In genomic region chr12:113359939-113360748, GRCh38 we compare ENCODE assay signal across 9 cellular contexts. TPM values are rescaled to one million over a fixed set of nuclear protein-coding genes. Genes with fewer than 3 reads are reported as not detected.
DNase-seq lines count a peak whose midpoint lies in the region; ATAC-seq, FAIRE-seq and TF ChIP-seq lines count a peak whose summit lies in the region.
"Had no signal": no experiment of that assay in that cellular context is flagged by ENCODE, and none has a peak within 500 bp of the region (broad histone marks: within the 10 kb centered on the region; RNA-seq: fewer than 3 reads in every experiment).

No MANE protein-coding gene starts in this region.

- no peak for FAIRE-seq in keratinocyte (lab: Jason Lieb, UNC)

- TF ChIP-seq POLR2A in heart left ventricle (IDR thresholded peaks at IDR 0.05): no peak

- H3K27ac ChIP-seq in heart left ventricle (peak overlapping the region in 6 of 12 donors; percentile 20 to 93 (median 86)), keratinocyte (ENCODE audit: control insufficient read depth, insufficient read depth, low read length) (no peak overlapping the region)
- H3K27ac ChIP-seq: epithelial cell of prostate had no signal

- H3K9me3 Mint-ChIP-seq in activated T-helper 17 cell treated with anti-CD3 and anti-CD28 coated beads, Interleukin-2, amount 50 U/mL, for 72 hours: no peaks in the 10 kb centered on the region
- H3K9me3 Mint-ChIP-seq in type B pancreatic cell: no peaks in the 10 kb centered on the region

- peak overlapping the region; percentile 66 for H3K27ac Mint-ChIP-seq in activated T-helper 17 cell treated with anti-CD3 and anti-CD28 coated beads, Interleukin-2, amount 50 U/mL, for 72 hours
- H3K27ac Mint-ChIP-seq in type B pancreatic cell: no peak overlapping the region

- H3K9ac ChIP-seq in keratinocyte (ENCODE audit: control insufficient read depth, extremely low read depth, insufficient read depth, low read length): no peak overlapping the region

- H3K36me3 Mint-ChIP-seq in activated T-helper 17 cell treated with anti-CD3 and anti-CD28 coated beads, Interleukin-2, amount 50 U/mL, for 72 hours (ENCODE audit: low read depth): peaks cover 16% of the 10 kb centered on the region
- H3K36me3 Mint-ChIP-seq in type B pancreatic cell: peaks cover 4% of the 10 kb centered on the region

- H3K36me3 ChIP-seq in heart left ventricle: peaks cover 0 to 18% (median 0%) of the 10 kb centered on the region in 9 donors
- H3K36me3 ChIP-seq in keratinocyte (ENCODE audit: control insufficient read depth in 2 of 2, extremely low read depth in 1 of 2, insufficient read depth in 2 of 2, low read length in 2 of 2): peaks cover 0 to 2% of the 10 kb centered on the region in 2 experiments

- dilution Hi-C loops in keratinocyte (cut with MboI; ENCODE audit: extremely low pct_ligation_motif_present, low sequenced_read_pairs): no loop called here

- H3K4me3 Mint-ChIP-seq in activated T-helper 17 cell treated with anti-CD3 and anti-CD28 coated beads, Interleukin-2, amount 50 U/mL, for 72 hours: peak overlapping the region; percentile 77
- peak overlapping the region; percentile 86 for H3K4me3 Mint-ChIP-seq in type B pancreatic cell

- DNase-seq in heart left ventricle: no peak
- no peak for DNase-seq in Right ventricle myocardium inferior (ENCODE audit: missing footprints)
- DNase-seq in keratinocyte (ENCODE audit: low read depth, low spot score): no peak
- DNase-seq in type B pancreatic cell (ENCODE audit: extremely low spot score, unreplicated experiment): no peak
- no peak for DNase-seq in hepatic stellate cell (ENCODE audit: low spot score)
- DNase-seq in putamen (ENCODE audit: low spot score): no peak
- DNase-seq in NCI-H1048 (lab: John Stamatoyannopoulos, UW): no peak

- TF ChIP-seq CTCF in heart left ventricle (IDR thresholded peaks at IDR 0.05) (peak in 1 of 12 donors; percentile 10), keratinocyte (optimal IDR thresholded peaks at IDR 0.05 in 1 of 3, IDR thresholded peaks at IDR 0.05 in 1 of 3, conservative IDR thresholded peaks at IDR 0.05 in 1 of 3; ENCODE audit: extremely low read depth in 1 of 3, insufficient read depth in 2 of 3, low read length in 3 of 3) (peak in 1 of 3 experiments; percentile 38), type B pancreatic cell (conservative IDR thresholded peaks at IDR 0.05) (no peak)

- intact Hi-C loops in heart left ventricle (cut with DNase I) (loop anchor here in 4 of 10 donors (2.0 to 5.0 kb wide), 3 partner anchors 25 to 173 kb away; partner anchors contain the start of genes SLC8B1 (in 3 of the 4), DDX54 (in 1 of the 4) and RITA1 (in 1 of the 4)), Right ventricle myocardium inferior (cut with DNase I) (loop anchor here (2.0 kb wide), 1 partner anchor 25 kb away; the partner anchor contains the start of gene SLC8B1)

- no peaks in the 10 kb centered on the region for H3K9me1 ChIP-seq in keratinocyte (ENCODE audit: control insufficient read depth, extremely low read depth, insufficient read depth, low read length)

- H3K79me2 ChIP-seq in keratinocyte (ENCODE audit: control insufficient read depth, insufficient read depth, low read length): peaks cover 11% of the 10 kb centered on the region

- H3K27me3 ChIP-seq in heart left ventricle: no peaks in the 10 kb centered on the region
- H3K27me3 ChIP-seq in keratinocyte (ENCODE audit: control insufficient read depth, extremely low read depth, insufficient read depth, low read length): no peaks in the 10 kb centered on the region

- no peaks in the 10 kb centered on the region for H4K20me1 ChIP-seq in keratinocyte (ENCODE audit: control insufficient read depth, extremely low read depth, insufficient read depth, low read length)

- H3K4me3 ChIP-seq in heart left ventricle (peak overlapping the region in 8 of 12 donors; percentile 69 to 94 (median 78)), keratinocyte (ENCODE audit: control insufficient read depth in 2 of 3, extremely low read depth in 1 of 3, insufficient read depth in 2 of 3, low read depth in 1 of 3, low read length in 3 of 3) (no peak overlapping the region)

- H3K9me3 ChIP-seq in heart left ventricle (no peaks in the 10 kb centered on the region), keratinocyte (ENCODE audit: control insufficient read depth, low read depth, low read length) (no peaks in the 10 kb centered on the region)

- H3K4me1 Mint-ChIP-seq in activated T-helper 17 cell treated with anti-CD3 and anti-CD28 coated beads, Interleukin-2, amount 50 U/mL, for 72 hours: peaks cover 11% of the 10 kb centered on the region
- H3K4me1 Mint-ChIP-seq in type B pancreatic cell (ENCODE audit: unreplicated experiment): peaks cover 10% of the 10 kb centered on the region

- peaks cover 0 to 38% (median 10%) of the 10 kb centered on the region in 12 donors for H3K4me1 ChIP-seq in heart left ventricle
- peaks cover 8% of the 10 kb centered on the region for H3K4me1 ChIP-seq in keratinocyte (ENCODE audit: control insufficient read depth, extremely low read depth, insufficient read depth, low read length)

- ATAC-seq in heart left ventricle: no peak
- ATAC-seq in Right ventricle myocardium inferior: no peak
- ATAC-seq in activated T-helper 17 cell treated with anti-CD3 and anti-CD28 coated beads, Interleukin-2, amount 50 U/mL, for 72 hours (replicated peaks): no peak

- H3K4me2 ChIP-seq in keratinocyte (ENCODE audit: control insufficient read depth, extremely low read depth, insufficient read depth, low read depth, low read length): peak overlapping the region; percentile 94

- no peak overlapping the region for H2AFZ ChIP-seq in keratinocyte (ENCODE audit: control insufficient read depth, low read length)

- H3K27me3 Mint-ChIP-seq in activated T-helper 17 cell treated with anti-CD3 and anti-CD28 coated beads, Interleukin-2, amount 50 U/mL, for 72 hours: no peaks in the 10 kb centered on the region
- H3K27me3 Mint-ChIP-seq in type B pancreatic cell: no peaks in the 10 kb centered on the region

- WGBS in heart left ventricle, 4 donors: 69 to 76% (median 73%) methylated on average over 9 of the region's 9 CpGs

RNA-seq across cellular contexts. Expression of gene PLBD2, which starts 1.8 kb away (rescaled TPM):
- total RNA-seq in heart left ventricle (10 to 100 TPM; 28.8 to 66.6 (median 33.6) TPM), Right ventricle myocardium inferior (40.3 TPM), type B pancreatic cell (ENCODE audit: low replicate concordance) (39.0 and 45.4 TPM in 2 replicates)
- polyA plus RNA-seq in heart left ventricle (10 to 100 TPM; 15.6 to 17.5 TPM), keratinocyte (6.4 to 12.9 TPM (median 10.8 TPM) in 3 replicates)
- total RNA-seq in activated T-helper 17 cell treated with anti-CD3 and anti-CD28 coated beads, Interleukin-2, amount 50 U/mL, for 72 hours: 10 to 100 TPM; 18.5 to 21.5 TPM
- polyA plus RNA-seq in keratinocyte (2011; ENCODE audit: low read depth): 4.9 TPM
- polyA plus RNA-seq in keratinocyte (2011; cell fraction: cytosol; rRNA removed): 8.4 and 14.5 TPM in 2 replicates
- 52.6 and 56.5 TPM in 2 replicates for polyA plus RNA-seq in keratinocyte (2011; cell fraction: nucleus; rRNA removed)
- 14.5 and 32.7 TPM in 2 replicates for polyA plus RNA-seq in keratinocyte (2012; ENCODE audit: low replicate concordance)
- 19.2 to 64.9 TPM (median 19.6 TPM) in 3 replicates for polyA minus RNA-seq in keratinocyte
- 34.5 TPM for polyA minus RNA-seq in keratinocyte (2011; cell fraction: cytosol; rRNA and poly(A)+ RNA removed)
- 60.8 and 67.2 TPM in 2 replicates for polyA minus RNA-seq in keratinocyte (2011; cell fraction: nucleus; rRNA and poly(A)+ RNA removed)

RNA-seq across cellular contexts. Expression of gene SLC8B1, which starts 25.2 kb away (rescaled TPM):
- total RNA-seq in heart left ventricle (10 to 100 TPM in 8 of 9 donors, 1 to 10 TPM in 1; 9.7 to 33.2 (median 12.3) TPM), Right ventricle myocardium inferior (13.3 TPM), type B pancreatic cell (ENCODE audit: low replicate concordance) (29.6 and 77.7 TPM in 2 replicates)
- polyA plus RNA-seq in heart left ventricle (1 to 10 TPM; 8.8 to 8.9 TPM), keratinocyte (8.0 to 14.6 TPM (median 8.8 TPM) in 3 replicates)
- total RNA-seq in activated T-helper 17 cell treated with anti-CD3 and anti-CD28 coated beads, Interleukin-2, amount 50 U/mL, for 72 hours: 10 to 100 TPM; 23.2 to 28.4 TPM
- polyA plus RNA-seq in keratinocyte (2011; ENCODE audit: low read depth): 12.3 TPM
- 4.8 and 6.2 TPM in 2 replicates for polyA plus RNA-seq in keratinocyte (2011; cell fraction: cytosol; rRNA removed)
- 29.3 and 33.4 TPM in 2 replicates for polyA plus RNA-seq in keratinocyte (2011; cell fraction: nucleus; rRNA removed)
- 8.4 and 12.9 TPM in 2 replicates for polyA plus RNA-seq in keratinocyte (2012; ENCODE audit: low replicate concordance)
- 20.9 to 40.4 TPM (median 30.6 TPM) in 3 replicates for polyA minus RNA-seq in keratinocyte
- polyA minus RNA-seq in keratinocyte (2011; cell fraction: cytosol; rRNA and poly(A)+ RNA removed): 11.9 TPM
- polyA minus RNA-seq in keratinocyte (2011; cell fraction: nucleus; rRNA and poly(A)+ RNA removed): 17.9 and 30.6 TPM in 2 replicates

RNA-seq across cellular contexts. Expression of gene SDS, which starts 43.5 kb away (rescaled TPM):
- total RNA-seq in heart left ventricle (10 to 100 TPM in 1 of 9 donors, 1 to 10 TPM in 1, under 1 TPM in 2, not detected in 5; 0.28 to 10.5 (median 0.99) TPM), Right ventricle myocardium inferior (not detected), type B pancreatic cell (ENCODE audit: low replicate concordance) (not detected in 2 replicates)
- polyA plus RNA-seq in heart left ventricle (under 1 TPM in 1 of 2 donors, not detected in 1; 0.32 TPM), keratinocyte (not detected in 3 replicates)
- not detected for total RNA-seq in activated T-helper 17 cell treated with anti-CD3 and anti-CD28 coated beads, Interleukin-2, amount 50 U/mL, for 72 hours
- polyA plus RNA-seq in keratinocyte (2011; ENCODE audit: low read depth): not detected
- polyA plus RNA-seq in keratinocyte (2011; cell fraction: cytosol; rRNA removed): not detected in 2 replicates
- not detected in 2 replicates for polyA plus RNA-seq in keratinocyte (2011; cell fraction: nucleus; rRNA removed)
- polyA plus RNA-seq in keratinocyte (2012; ENCODE audit: low replicate concordance): 0.11 TPM in 1 of 2 replicates, not detected in the other
- polyA minus RNA-seq in keratinocyte: not detected in 3 replicates
- polyA minus RNA-seq in keratinocyte (2011; cell fraction: cytosol; rRNA and poly(A)+ RNA removed): not detected
- not detected in 2 replicates for polyA minus RNA-seq in keratinocyte (2011; cell fraction: nucleus; rRNA and poly(A)+ RNA removed)

Comparison
In these comparisons a context has a peak if more than half of its experiments do, and no peak if none do; other contexts are left out.
1. H3K4me3 ChIP-seq: peak in heart left ventricle (8 of 12); none in keratinocyte (0 of 3).